ENCODE assay signal across 25 cellular contexts in genomic region chr1:34149501-34149900, GRCh38. TPM values are rescaled to one million over a fixed set of nuclear protein-coding genes. Genes with fewer than 3 reads are reported as not detected.
"Had no signal": no experiment of that assay in that cellular context is flagged by ENCODE, and none has a peak within 500 bp of the region (broad histone marks: within the 10 kb centered on the region; RNA-seq: fewer than 3 reads in every experiment).

No MANE protein-coding gene starts in this region.

- DNase-seq: activated gamma-delta T cell treated with Interleukin-2 at 50 U/mL for 16 hours; activated T-cell treated with anti-CD3 and anti-CD28 coated beads, Interleukin-2, amount 50 U/mL, for 1 hour; anterior cingulate cortex; central memory CD4-positive, alpha-beta T cell; head of caudate nucleus; hypothalamus; lower lobe of right lung; natural killer cell; pancreas; right lobe of liver; stimulated activated CD4-positive, alpha-beta T cell treated with anti-CD3 and anti-CD28 coated beads, Interleukin-1b, Interleukin-23, amount 100 ng/mL, for 48 hours; substantia nigra; T-helper 1 cell had no signal

- H3K4me1 ChIP-seq: gastroesophageal sphincter, lower lobe of right lung, pancreas, right lobe of liver, tibial nerve had no signal

- H3K36me3 Mint-ChIP-seq: activated naive CD4-positive, alpha-beta T cell treated with anti-CD3 and anti-CD28 coated beads, Interleukin-2, amount 50 U/mL, for 24 hours; brain; mesothelial cell of epicardium; natural killer cell had no signal

- H3K27ac Mint-ChIP-seq: activated naive CD4-positive, alpha-beta T cell treated with anti-CD3 and anti-CD28 coated beads, Interleukin-2, amount 50 U/mL, for 24 hours; mesothelial cell of epicardium; natural killer cell; stimulated activated naive CD8-positive, alpha-beta T cell treated with anti-CD3 and anti-CD28 coated beads, Interleukin-15, Interleukin-2, amounts not matched to agents 100 ng/mL and 50 ng/mL, for 24 hours had no signal

- H3K27me3 ChIP-seq: pancreas, right lobe of liver, tibial nerve had no signal

- ATAC-seq: gastroesophageal sphincter, left lobe of liver, lower lobe of right lung, natural killer cell, pancreas, right lobe of liver had no signal

- H3K9me3 ChIP-seq: gastroesophageal sphincter, lower lobe of right lung, pancreas, right lobe of liver, tibial nerve had no signal

- H3K27ac ChIP-seq: epithelial cell of prostate, gastroesophageal sphincter, lower lobe of right lung, pancreas, right lobe of liver, skin epidermis, tibial nerve had no signal

- H3K4me1 Mint-ChIP-seq: activated naive CD4-positive, alpha-beta T cell treated with anti-CD3 and anti-CD28 coated beads, Interleukin-2, amount 50 U/mL, for 24 hours; mesothelial cell of epicardium had no signal

- H3K4me3 ChIP-seq: gastroesophageal sphincter, lower lobe of right lung, pancreas, right lobe of liver, skin epidermis, tibial nerve had no signal

- H3K4me3 Mint-ChIP-seq: activated naive CD4-positive, alpha-beta T cell treated with anti-CD3 and anti-CD28 coated beads, Interleukin-2, amount 50 U/mL, for 24 hours; brain; mesothelial cell of epicardium; natural killer cell; stimulated activated naive CD8-positive, alpha-beta T cell treated with anti-CD3 and anti-CD28 coated beads, Interleukin-15, Interleukin-2, amounts not matched to agents 100 ng/mL and 50 ng/mL, for 24 hours had no signal

- H3K27me3 Mint-ChIP-seq: brain had no signal

- H3K9me3 Mint-ChIP-seq: activated naive CD4-positive, alpha-beta T cell treated with anti-CD3 and anti-CD28 coated beads, Interleukin-2, amount 50 U/mL, for 24 hours; mesothelial cell of epicardium; natural killer cell; stimulated activated naive CD8-positive, alpha-beta T cell treated with anti-CD3 and anti-CD28 coated beads, Interleukin-15, Interleukin-2, amounts not matched to agents 100 ng/mL and 50 ng/mL, for 24 hours had no signal

- H3K36me3 ChIP-seq: gastroesophageal sphincter, lower lobe of right lung, pancreas, right lobe of liver, tibial nerve had no signal

RNA-seq across cellular contexts. Expression of gene CSMD2, which starts 15.5 kb away (rescaled TPM):
- total RNA-seq: natural killer cell had no signal

RNA-seq across cellular contexts. Expression of gene C1orf94, which starts 27.2 kb away (rescaled TPM):
- total RNA-seq: dermis microvascular lymphatic vessel endothelial cell, gastroesophageal sphincter, kidney epithelial cell, left lobe of liver, lower lobe of right lung, mesothelial cell of epicardium, natural killer cell, pancreas, pulmonary artery endothelial cell, right lobe of liver, tibial nerve had no signal
- polyA plus RNA-seq: pancreas had no signal
